Comparison of ENCODE assay signal across 23 cellular contexts in the genomic region with DNA sequence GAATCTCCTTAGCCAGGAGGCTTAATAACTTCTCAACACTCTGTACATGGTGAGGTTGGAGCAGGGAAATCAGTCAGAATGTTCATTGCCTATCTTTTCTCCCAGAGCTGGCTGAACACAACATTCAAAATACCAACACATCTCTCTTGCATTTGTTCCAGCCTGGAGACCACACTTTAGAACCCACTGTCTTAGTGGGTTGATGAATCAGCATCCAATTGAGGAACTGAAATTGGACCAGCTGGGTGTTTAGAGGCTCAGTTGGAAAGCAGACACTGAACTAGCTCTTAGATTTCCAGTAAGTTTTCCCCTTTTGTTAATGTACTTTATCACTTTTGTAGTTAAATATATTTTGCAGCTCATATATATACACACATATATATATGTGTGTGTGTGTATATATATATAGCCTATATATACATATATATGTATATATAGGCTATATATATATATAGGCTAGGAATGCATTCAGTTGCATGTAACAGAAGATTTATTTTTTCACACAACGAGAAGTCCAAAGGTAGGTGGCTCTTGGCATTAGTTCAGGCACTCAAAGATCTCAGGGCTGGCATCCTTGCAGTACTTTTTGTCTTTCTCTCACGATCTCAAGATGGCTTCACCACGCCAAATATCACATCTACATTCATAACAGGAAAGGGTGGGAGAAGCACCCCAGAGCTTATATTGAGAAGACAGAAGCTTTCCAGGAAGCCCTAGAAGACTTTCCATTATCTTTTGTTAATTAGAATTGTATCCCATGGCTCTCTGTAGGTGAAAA. TPM values are rescaled to one million over a fixed set of nuclear protein-coding genes. Genes with fewer than 3 reads are reported as not detected.
DNase-seq lines count a peak whose midpoint lies in the region; ATAC-seq and TF ChIP-seq lines count a peak whose summit lies in the region.
"Had no signal": no experiment of that assay in that cellular context is flagged by ENCODE, and none has a peak within 500 bp of the region (broad histone marks: within the 10 kb centered on the region; RNA-seq: fewer than 3 reads in every experiment).

No MANE protein-coding gene starts in this region.

- H3K4me1 ChIP-seq in MM.1S (ENCODE audit: low read length), result peaks cover 11% of the 10 kb centered on the region
- H3K4me1 ChIP-seq: ascending aorta, heart left ventricle, lower lobe of right lung, pancreas had no signal

- no peaks in the 10 kb centered on the region for H3K9me2 ChIP-seq in MM.1S (replicated peaks; ENCODE audit: insufficient read depth, low read length)

- H3K9me3 Mint-ChIP-seq in naive B cell, result peaks cover 0 to 6% (median 0%) of the 10 kb centered on the region in 7 donors
- H3K9me3 Mint-ChIP-seq: activated naive CD4-positive, alpha-beta T cell treated with anti-CD3 and anti-CD28 coated beads for 36 hours had no signal

- peak; percentile 63 for DNase-seq in MM.1S
- peak; percentile 82 for DNase-seq in SIG-M5 treated with dmso at 0.1 percent for 504 hours (lab: John Stamatoyannopoulos, UW; ENCODE audit: unreplicated experiment)
- peak; percentile 1 for DNase-seq in naive B cell
- DNase-seq in T-helper 2 cell, result no peak
- no peak for DNase-seq in central memory CD4-positive, alpha-beta T cell
- no peak for DNase-seq in brain microvascular endothelial cell
- no peak for DNase-seq in cortex of kidney (lab: John Stamatoyannopoulos, UW)
- DNase-seq: activated CD4-positive, alpha-beta T cell treated with anti-CD3 and anti-CD28 coated beads, Interleukin-2, amount 50 U/mL, for 48 hours; activated naive CD4-positive, alpha-beta T cell treated with anti-CD3 and anti-CD28 coated beads for 36 hours; activated T-cell treated with anti-CD3 and anti-CD28 coated beads, Interleukin-2, amount 50 U/mL, for 1 hour; COR-L47; heart left ventricle; HFFc6; lower lobe of right lung; naive thymus-derived CD8-positive, alpha-beta T cell; NCI-H1105 treated with DMSO at 0.1 percent for 48 hours; NCI-H2171; NCI-H748 treated with DMSO at 0.1 percent for 48 hours; pancreas; stimulated activated CD4-positive, alpha-beta T cell treated with anti-CD3 and anti-CD28 coated beads, Interleukin-2, amount 100 ng/mL, for 24 hours had no signal

- peaks cover 0 to 8% (median 7%) of the 10 kb centered on the region in 3 donors for H3K4me1 Mint-ChIP-seq in naive B cell
- H3K4me1 Mint-ChIP-seq: naive thymus-derived CD8-positive, alpha-beta T cell had no signal

- H3K4me3 ChIP-seq in MM.1S (ENCODE audit: low read length) (no peak overlapping the region), brain microvascular endothelial cell (ENCODE audit: low read depth, low read length) (no peak overlapping the region)
- H3K4me3 ChIP-seq: ascending aorta, heart left ventricle, lower lobe of right lung, pancreas had no signal

- ATAC-seq in GM18511 (IDR thresholded peaks at IDR 0.05; ENCODE audit: unreplicated experiment) (peak; percentile 50), naive B cell (ENCODE audit: low read depth in 2 of 2) (peak; percentile 48 to 63)
- ATAC-seq: heart left ventricle; lower lobe of right lung; naive thymus-derived CD8-positive, alpha-beta T cell had no signal

- H3K36me3 ChIP-seq in MM.1S (replicated peaks; ENCODE audit: insufficient read depth, low read length), result no peaks in the 10 kb centered on the region
- H3K36me3 ChIP-seq in brain microvascular endothelial cell (replicated peaks), result no peaks in the 10 kb centered on the region
- H3K36me3 ChIP-seq: ascending aorta, heart left ventricle, lower lobe of right lung, pancreas had no signal

- no peak for TF ChIP-seq CTCF in MM.1S (IDR thresholded peaks at IDR 0.05; ENCODE audit: low read length)
- no peak for TF ChIP-seq CTCF in brain microvascular endothelial cell (IDR thresholded peaks at IDR 0.05; ENCODE audit: low read depth, low read length, missing control alignments)

- peak overlapping the region; percentile 17; the same call in 1 of the 2 replicates for H3K4me2 ChIP-seq in MM.1S (ENCODE audit: low read depth, low read length)

- no peak overlapping the region for H3K4me3 Mint-ChIP-seq in naive B cell
- H3K4me3 Mint-ChIP-seq: activated naive CD4-positive, alpha-beta T cell treated with anti-CD3 and anti-CD28 coated beads for 36 hours; HFFc6; naive thymus-derived CD8-positive, alpha-beta T cell had no signal

- peaks cover 2 to 14% (median 12%) of the 10 kb centered on the region in 3 donors for H3K27me3 Mint-ChIP-seq in naive B cell

- no peaks in the 10 kb centered on the region for H4K20me1 ChIP-seq in MM.1S (ENCODE audit: insufficient read depth, low read length)

- no peaks in the 10 kb centered on the region for H3F3A ChIP-seq in MM.1S (ENCODE audit: insufficient read depth, low read length)

- peak overlapping the region; percentile 9; the same call in 1 of the 2 replicates for H3K27ac ChIP-seq in MM.1S (ENCODE audit: low read length)
- no peak overlapping the region for H3K27ac ChIP-seq in brain microvascular endothelial cell
- H3K27ac ChIP-seq: ascending aorta, heart left ventricle, HL-60, lower lobe of right lung, pancreas had no signal

- H3K27ac Mint-ChIP-seq in naive B cell, result no peak overlapping the region
- H3K27ac Mint-ChIP-seq: activated naive CD4-positive, alpha-beta T cell treated with anti-CD3 and anti-CD28 coated beads for 36 hours; HFFc6; naive thymus-derived CD8-positive, alpha-beta T cell had no signal

- H3K79me2 ChIP-seq in MM.1S (ENCODE audit: low read length), result no peaks in the 10 kb centered on the region

- H3K27me3 ChIP-seq in MM.1S (replicated peaks; ENCODE audit: insufficient read depth, low read length) (no peaks in the 10 kb centered on the region), brain microvascular endothelial cell (replicated peaks) (no peaks in the 10 kb centered on the region)
- H3K27me3 ChIP-seq: ascending aorta had no signal

- no peaks in the 10 kb centered on the region for H3K36me3 Mint-ChIP-seq in naive B cell
- H3K36me3 Mint-ChIP-seq: naive thymus-derived CD8-positive, alpha-beta T cell had no signal

- no peak overlapping the region for H3K9ac ChIP-seq in MM.1S (ENCODE audit: low read length)

- in situ Hi-C loops in brain microvascular endothelial cell (cut with HindIII; ENCODE audit: low pct_ligation_motif_present, low sequenced_read_pairs), result no loop called here

- H2AFZ ChIP-seq in MM.1S (ENCODE audit: low read length), result no peak overlapping the region

- no peaks in the 10 kb centered on the region for H3K9me3 ChIP-seq in MM.1S (replicated peaks; ENCODE audit: insufficient read depth, low read length)
- H3K9me3 ChIP-seq: ascending aorta, heart left ventricle, lower lobe of right lung, pancreas had no signal

RNA-seq across cellular contexts. Expression of a gene that starts 35.0 kb away (rescaled TPM):
- polyA plus RNA-seq in naive B cell (ENCODE audit: low read depth in 6 of 6), result under 1 TPM in 1 of 6 donors, not detected in 5; 0.05 TPM

Comparison
In these comparisons a context has a peak if more than half of its experiments do, and no peak if none do; other contexts are left out.
1. DNase-seq: peak in MM.1S (single experiment), SIG-M5 treated with dmso at 0.1 percent for 504 hours (single experiment) and naive B cell (single experiment); none in T-helper 2 cell (0 of 5), central memory CD4-positive, alpha-beta T cell (single experiment), brain microvascular endothelial cell (single experiment) and cortex of kidney (single experiment).